26 cellular contexts compared by ENCODE assay signal in genomic region chr4:133467290-133467947, GRCh38.
DNase-seq lines count a peak whose midpoint lies in the region; ATAC-seq and TF ChIP-seq lines count a peak whose summit lies in the region.
"Had no signal": no experiment of that assay in that cellular context is flagged by ENCODE, and none has a peak within 500 bp of the region (broad histone marks: within the 10 kb centered on the region; RNA-seq: fewer than 3 reads in every experiment).

No MANE protein-coding gene starts in this region.

- H4K20me1 ChIP-seq in GM23338 (replicated peaks; ENCODE audit: insufficient read depth) = no peaks in the 10 kb centered on the region
- H4K20me1 ChIP-seq in HCT116 (ENCODE audit: insufficient read depth) = no peaks in the 10 kb centered on the region
- no peaks in the 10 kb centered on the region for H4K20me1 ChIP-seq in neural progenitor cell (ENCODE audit: low read depth)
- no peaks in the 10 kb centered on the region for H4K20me1 ChIP-seq in H9 (ENCODE audit: control insufficient read depth, insufficient read depth, insufficient read length)

- H3K18ac ChIP-seq in H9 (ENCODE audit: insufficient read length, low read depth, low read length) = no peak overlapping the region

- RAD21 ChIA-PET in HCT116 (lab: Charles Lee; ENCODE audit: low non-redundant PET in 1 of 2, low total read pairs in 2 of 2, uncharacterized antibody in 2 of 2, unreplicated experiment in 2 of 2) = no interaction called here

- no peak for TF ChIP-seq POLR2A in HCT116 (IDR thresholded peaks at IDR 0.05; ENCODE audit: borderline replicate concordance, extremely low read depth, insufficient read depth, insufficient read length)

- H3K36me3 Mint-ChIP-seq in GM23338 (ENCODE audit: low read depth) (no peaks in the 10 kb centered on the region), WTC11 (no peaks in the 10 kb centered on the region), neural progenitor cell (no peaks in the 10 kb centered on the region), H9 (ENCODE audit: insufficient read depth in 1 of 3, low read depth in 3 of 3) (0 out of 7 replicates have a peak, but pooled peaks cover 0 to 9% (median 0%) of the 10 kb centered on the region in 3 experiments)
- H3K36me3 Mint-ChIP-seq: CD4-positive, alpha-beta memory T cell had no signal

- no peaks in the 10 kb centered on the region for H3F3A ChIP-seq in GM23338 (replicated peaks; ENCODE audit: low read depth)
- H3F3A ChIP-seq in neural progenitor cell (ENCODE audit: low read depth) = no peaks in the 10 kb centered on the region

- H4K5ac ChIP-seq in H9 (ENCODE audit: insufficient read length, low read depth, low read length) = no peak overlapping the region

- H3K4me3 Mint-ChIP-seq in GM23338 = peak overlapping the region; percentile 16; the same call in 2 of the 3 replicates
- peak overlapping the region; percentile 17 for H3K4me3 Mint-ChIP-seq in WTC11
- H3K4me3 Mint-ChIP-seq in neural progenitor cell = no peak overlapping the region
- H3K4me3 Mint-ChIP-seq in H9 = no peak overlapping the region; a peak in 1 of 5 replicates
- H3K4me3 Mint-ChIP-seq: CD4-positive, alpha-beta memory T cell had no signal

- H3K9ac ChIP-seq in HCT116 (ENCODE audit: low read length) = no peak overlapping the region
- H3K9ac ChIP-seq in neural progenitor cell = no peak overlapping the region
- no peak overlapping the region for H3K9ac ChIP-seq in H9 (ENCODE audit: extremely low read depth, insufficient read length, low read length)

- H3K4me1 Mint-ChIP-seq in GM23338 (peaks cover 23% of the 10 kb centered on the region), WTC11 (peaks cover 27% of the 10 kb centered on the region), neural progenitor cell (peaks cover 13% of the 10 kb centered on the region), H9 (peaks cover 28 to 34% of the 10 kb centered on the region in 2 experiments)
- H3K4me1 Mint-ChIP-seq: CD4-positive, alpha-beta memory T cell had no signal

- no peak overlapping the region for H2BK12ac ChIP-seq in H9 (ENCODE audit: insufficient read length, low read depth, low read length)

- H3K9me3 Mint-ChIP-seq in GM23338 = no peaks in the 10 kb centered on the region
- no peaks in the 10 kb centered on the region for H3K9me3 Mint-ChIP-seq in WTC11
- no peaks in the 10 kb centered on the region for H3K9me3 Mint-ChIP-seq in neural progenitor cell
- H3K9me3 Mint-ChIP-seq in H9 = no peaks in the 10 kb centered on the region

- H2BK15ac ChIP-seq in H9 (ENCODE audit: low read depth, low read length) = no peak overlapping the region

- POLR2A ChIA-PET in HCT116 (lab: Charles Lee) = no interaction called here
- POLR2A ChIA-PET in WTC11 (lab: Charles Lee) = no interaction called here
- POLR2A ChIA-PET in HEK293T (lab: Yijun Ruan, JAX) = no interaction called here

- H3K4me2 ChIP-seq in GM23338 (peak overlapping the region; percentile 50), HCT116 (ENCODE audit: low read length) (no peak overlapping the region), neural progenitor cell (no peak overlapping the region), H9 (ENCODE audit: insufficient read depth, insufficient read length, low read length) (no peak overlapping the region)

- H3K9me3 ChIP-seq in HCT116 (ENCODE audit: control insufficient read depth in 1 of 2, insufficient read depth in 1 of 2, low read depth in 1 of 2, low read length in 2 of 2) = no peaks in the 10 kb centered on the region
- no peaks in the 10 kb centered on the region for H3K9me3 ChIP-seq in neural progenitor cell (ENCODE audit: low read depth)
- no peaks in the 10 kb centered on the region for H3K9me3 ChIP-seq in H9 (ENCODE audit: control insufficient read depth, low read depth, low read length)

- intact Hi-C loops in HCT116 (cut with micrococcal nuclease) = no loop called here

- WGBS in H9 (ENCODE audit: extremely low coverage, insufficient read length, low lambda C conversion rate) = no CpG with 5 or more reads among the region's 3 CpGs

- H2BK5ac ChIP-seq in H9 (ENCODE audit: insufficient read length, low read length) = no peak overlapping the region

- no peak overlapping the region for H2AK5ac ChIP-seq in H9 (ENCODE audit: insufficient read length, low read length)

- H3K14ac ChIP-seq in H9 (ENCODE audit: insufficient read depth, low read length) = no peak overlapping the region

- no peak overlapping the region for H2BK20ac ChIP-seq in H9 (ENCODE audit: low read depth, low read length, poor library complexity, severe bottlenecking)

- TF ChIP-seq RAD21 in HCT116 (IDR thresholded peaks at IDR 0.05; ENCODE audit: low read depth) = no peak

- H3K9me2 ChIP-seq in GM23338 (ENCODE audit: insufficient read depth) (no peaks in the 10 kb centered on the region), HCT116 (ENCODE audit: insufficient read depth) (no peaks in the 10 kb centered on the region)

- ATAC-seq in GM23338 = peak; percentile 70
- no peak for ATAC-seq in HCT116
- peak; percentile 51; the same call in 1 of the 2 replicates for ATAC-seq in WTC11

- no peak overlapping the region for H4K91ac ChIP-seq in H9 (ENCODE audit: insufficient read length, low read depth, low read length)

- H3K56ac ChIP-seq in H9 (ENCODE audit: insufficient read length, low read depth, low read length) = no peak overlapping the region

- no peak overlapping the region for H3K4ac ChIP-seq in H9 (ENCODE audit: low read depth, low read length)

- H3K23me2 ChIP-seq in H9 (ENCODE audit: insufficient read length, low read depth, low read length, poor library complexity, severe bottlenecking) = no peaks in the 10 kb centered on the region

- H3K27me3 ChIP-seq in GM23338 (ENCODE audit: insufficient read depth) (no peaks in the 10 kb centered on the region), HCT116 (ENCODE audit: insufficient read depth, low read length) (no peaks in the 10 kb centered on the region), neural progenitor cell (no peaks in the 10 kb centered on the region), H9 (ENCODE audit: insufficient read depth, low read length) (no peaks in the 10 kb centered on the region)
- H3K27me3 ChIP-seq: SJSA1 had no signal

- H3K4me3 ChIP-seq in GM23338 = peak overlapping the region; percentile 9; the same call in 1 of the 2 replicates
- no peak overlapping the region for H3K4me3 ChIP-seq in HCT116 (replicated peaks in 1 of 2; ENCODE audit: low read depth in 1 of 2, low read length in 2 of 2)
- H3K4me3 ChIP-seq in neural progenitor cell = no peak overlapping the region
- H3K4me3 ChIP-seq: SJSA1 had no signal

- TF ChIP-seq CTCF in GM23338 (conservative IDR thresholded peaks at IDR 0.05; ENCODE audit: low read depth in 2 of 2) (no peak), HCT116 (IDR thresholded peaks at IDR 0.05 in 2 of 3, conservative IDR thresholded peaks at IDR 0.05 in 1 of 3; ENCODE audit: borderline replicate concordance in 1 of 3, insufficient read depth in 1 of 3, low read depth in 2 of 3, low read length in 2 of 3) (no peak), WTC11 (IDR thresholded peaks at IDR 0.05) (no peak), neural progenitor cell (IDR thresholded peaks at IDR 0.05) (no peak), H9 (conservative IDR thresholded peaks at IDR 0.05) (no peak)

- no peak overlapping the region for H2AFZ ChIP-seq in GM23338
- peak overlapping the region; percentile 5 for H2AFZ ChIP-seq in HCT116 (ENCODE audit: low read depth, low read length, poor library complexity, severe bottlenecking)
- peak overlapping the region; percentile 7 for H2AFZ ChIP-seq in neural progenitor cell (replicated peaks)
- no peak overlapping the region for H2AFZ ChIP-seq in H9 (ENCODE audit: low read length)

- no peaks in the 10 kb centered on the region for H3K36me3 ChIP-seq in GM23338 (ENCODE audit: insufficient read depth)
- no peaks in the 10 kb centered on the region for H3K36me3 ChIP-seq in HCT116 (ENCODE audit: control insufficient read depth in 1 of 2, insufficient read depth in 2 of 2, low read length in 2 of 2)
- H3K36me3 ChIP-seq in neural progenitor cell = no peaks in the 10 kb centered on the region
- H3K36me3 ChIP-seq: SJSA1 had no signal

- BruUV-seq in HCT116 (replicated peaks; lab: Mats Ljungman, UMichigan) = no TSS peak

- H3K27ac ChIP-seq in GM23338 (ENCODE audit: low read depth) = no peak overlapping the region
- no peak overlapping the region for H3K27ac ChIP-seq in HCT116 (ENCODE audit: low read depth, low read length)
- no peak overlapping the region for H3K27ac ChIP-seq in neural progenitor cell
- H3K27ac ChIP-seq in H9 (ENCODE audit: insufficient read length, low read depth, low read length) = no peak overlapping the region
- H3K27ac ChIP-seq: SJSA1 had no signal

- H4K8ac ChIP-seq in H9 (replicated peaks; ENCODE audit: insufficient read length, low read depth, low read length) = no peak overlapping the region

- no peaks in the 10 kb centered on the region for H3K79me1 ChIP-seq in H9 (ENCODE audit: insufficient read depth, low read depth, low read length, poor library complexity, severe bottlenecking)

- DNase-seq in GM23338 (ENCODE audit: low spot score) (peak; percentile 52), HCT116 (ENCODE audit: low read depth, low spot score) (no peak), WTC11 (ENCODE audit: low spot score) (no peak), neural progenitor cell (ENCODE audit: low spot score) (no peak), NCI-H1092 treated with DMSO at 0.1 percent for 48 hours (lab: John Stamatoyannopoulos, UW) (no peak), HEK293T (ENCODE audit: extremely low spot score) (no peak), H9 (no peak)
- DNase-seq: C1 segment of cervical spinal cord; CD4-positive, alpha-beta memory T cell; COR-L47; DMS79; GF-D8; H7; IMR-90; KG1; NCI-H1048; NCI-H1417 treated with DMSO at 0.1 percent for 48 hours; NCI-H1694 treated with DMSO at 0.1 percent for 48 hours; NCI-H2081; NCI-H2171 treated with DMSO at 0.1 percent for 48 hours; NCI-H524; NCI-H748 treated with DMSO at 0.1 percent for 48 hours; Right ventricle myocardium superior; RPMI8226; T-helper 2 cell had no signal

- H3K4me1 ChIP-seq in GM23338 (ENCODE audit: insufficient read depth) (peaks cover 21% of the 10 kb centered on the region), HCT116 (ENCODE audit: control insufficient read depth in 1 of 2, insufficient read depth in 2 of 2, low read length in 2 of 2) (no peaks in the 10 kb centered on the region), neural progenitor cell (peaks cover 16% of the 10 kb centered on the region), H9 (ENCODE audit: insufficient read depth, low read length) (0 out of 2 replicates have a peak, but pooled peaks cover 4% of the 10 kb centered on the region)
- H3K4me1 ChIP-seq: SJSA1 had no signal

- no peak overlapping the region for H3T11ph ChIP-seq in H9 (ENCODE audit: low read length)

- no peaks in the 10 kb centered on the region for H3K79me2 ChIP-seq in GM23338 (replicated peaks; ENCODE audit: insufficient read depth)
- no peaks in the 10 kb centered on the region for H3K79me2 ChIP-seq in HCT116 (ENCODE audit: insufficient read depth, low read length)
- no peaks in the 10 kb centered on the region for H3K79me2 ChIP-seq in neural progenitor cell (ENCODE audit: low read depth)
- H3K79me2 ChIP-seq in H9 (ENCODE audit: insufficient read depth, low read length) = no peaks in the 10 kb centered on the region

- H3K27ac Mint-ChIP-seq in GM23338 = no peak overlapping the region
- no peak overlapping the region for H3K27ac Mint-ChIP-seq in WTC11
- no peak overlapping the region for H3K27ac Mint-ChIP-seq in neural progenitor cell
- peak overlapping the region in 1 of 3 experiments; percentile 17; a peak in 1 of 7 replicates for H3K27ac Mint-ChIP-seq in H9
- H3K27ac Mint-ChIP-seq: CD4-positive, alpha-beta memory T cell had no signal

- H2BK120ac ChIP-seq in H9 (ENCODE audit: low read depth, low read length, poor library complexity, severe bottlenecking) = no peak overlapping the region

- H3K27me3 Mint-ChIP-seq in GM23338 (ENCODE audit: insufficient read depth, low read depth, poor library complexity) = no peaks in the 10 kb centered on the region
- H3K27me3 Mint-ChIP-seq in WTC11 (ENCODE audit: low read depth) = peaks cover 11% of the 10 kb centered on the region
- H3K27me3 Mint-ChIP-seq in neural progenitor cell (ENCODE audit: insufficient read depth, low read depth) = no peaks in the 10 kb centered on the region
- peaks cover 2% of the 10 kb centered on the region; the same call in 1 of the 2 replicates for H3K27me3 Mint-ChIP-seq in H9 (ENCODE audit: low read depth)
- H3K27me3 Mint-ChIP-seq: CD4-positive, alpha-beta memory T cell had no signal

- H3K23ac ChIP-seq in H9 (ENCODE audit: insufficient read length, low read depth, low read length) = no peak overlapping the region

- CTCF ChIA-PET in HCT116 (lab: Charles Lee) (no interaction called here), WTC11 (lab: Charles Lee) (no interaction called here), HEK293T (lab: Yijun Ruan, JAX) (no interaction called here)

Comparison
In these comparisons a context has a peak if more than half of its experiments do, and no peak if none do; other contexts are left out.
1. H2AFZ ChIP-seq: peak in HCT116 (single experiment) and neural progenitor cell (single experiment); none in GM23338 (single experiment) and H9 (single experiment).
2. H3K4me3 Mint-ChIP-seq: peak in GM23338 (single experiment) and WTC11 (single experiment); none in neural progenitor cell (single experiment) and H9 (0 of 2).